In the genomic region with DNA sequence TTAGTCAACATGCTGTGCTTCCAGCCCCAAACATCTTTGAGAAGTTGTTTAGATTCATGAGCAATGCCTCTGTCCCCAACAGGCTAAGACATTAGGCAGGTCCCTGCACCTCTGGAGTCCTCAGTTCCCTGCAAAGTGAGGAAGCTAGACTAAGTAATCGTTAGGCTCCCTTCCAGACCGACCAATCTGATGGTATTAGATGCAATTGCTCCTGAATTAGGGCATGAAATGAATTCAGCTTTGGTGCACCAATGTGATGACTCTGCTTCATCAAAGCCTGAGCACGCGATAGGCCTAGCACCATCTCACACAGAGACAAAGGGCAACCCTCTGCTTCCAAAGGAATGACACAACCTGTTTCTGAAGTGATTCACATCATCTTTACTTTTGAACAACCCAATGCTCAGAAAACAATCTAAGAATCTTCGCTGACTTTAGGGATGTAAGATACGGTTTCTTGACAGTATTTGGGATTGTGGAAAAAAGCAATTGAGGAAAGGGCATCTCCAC, we compare ENCODE assay signal across 9 cellular contexts. TPM values are rescaled to one million over a fixed set of nuclear protein-coding genes. Genes with fewer than 3 reads are reported as not detected.
DNase-seq lines count a peak whose midpoint lies in the region; ATAC-seq, FAIRE-seq and TF ChIP-seq lines count a peak whose summit lies in the region.
"Had no signal": no experiment of that assay in that cellular context is flagged by ENCODE, and none has a peak within 500 bp of the region (broad histone marks: within the 10 kb centered on the region; RNA-seq: fewer than 3 reads in every experiment).

No MANE protein-coding gene starts in this region.

- no TSS peak for BruUV-seq in GM12878 (replicated peaks; lab: Mats Ljungman, UMichigan)

- SMC1A ChIA-PET in GM12878 (lab: Charles Lee; ENCODE audit: uncharacterized antibody, unreplicated experiment): interaction anchor here (0.6 to 6.2 kb wide), 8 partner anchors 11 to 317 kb away, joined by 3 to 72 read pairs (median 6); no protein-coding TSS in a partner anchor

- TF ChIP-seq POLR2A in GM12878 (IDR thresholded peaks at IDR 0.05; ENCODE audit: low read depth, low read length): no peak

- no peak for TF ChIP-seq RAD21 in GM12878 (IDR thresholded peaks at IDR 0.05; ENCODE audit: insufficient read depth, low read depth, low read length)

- H3K9ac ChIP-seq in Loucy (ENCODE audit: low read depth, low read length, poor library complexity, severe bottlenecking): no peak overlapping the region
- no peak overlapping the region for H3K9ac ChIP-seq in GM12878 (ENCODE audit: control insufficient read depth, insufficient read depth, low read length)

- no peak for TF ChIP-seq EP300 in GM12878 (IDR thresholded peaks at IDR 0.05; ENCODE audit: borderline replicate concordance in 1 of 2, control insufficient read depth in 1 of 2, low read depth in 2 of 2, low read length in 2 of 2)

- H3K4me2 ChIP-seq in Loucy (ENCODE audit: low read depth, low read length, poor library complexity, severe bottlenecking) (peak overlapping the region; percentile 25), GM12878 (ENCODE audit: control insufficient read depth, insufficient read depth) (peak overlapping the region; percentile 78)

- RAD21 ChIA-PET in GM12878 (lab: Charles Lee; ENCODE audit: unreplicated experiment): interaction anchor here (1.6 to 3.0 kb wide), 5 partner anchors 20 to 29 kb away, joined by 3 to 16 read pairs (median 5); no protein-coding TSS in a partner anchor

- intact Hi-C loops in GM12878 (cut with micrococcal nuclease; ENCODE audit: unreplicated experiment) (loop anchor here (2.0 kb wide), 1 partner anchor 29 kb away; no protein-coding TSS in a partner anchor), posterior vena cava (cut with DNase I) (no loop called here)

- FAIRE-seq in GM12878 (lab: Jason Lieb, UNC): no peak

- H3K27ac Mint-ChIP-seq in CD8-positive, alpha-beta memory T cell: peak overlapping the region; percentile 77 to 97 (median 90)
- peak overlapping the region; percentile 97 to 99 for H3K27ac Mint-ChIP-seq in natural killer cell treated with Interleukin-12 subunit alpha and Interleukin-12 subunit beta and Interleukin-15 and Interleukin-18, amount 100 ng/mL, for 72 hours

- H3K4me1 Mint-ChIP-seq in CD8-positive, alpha-beta memory T cell: peaks cover 33 to 47% (median 44%) of the 10 kb centered on the region in 3 donors
- H3K4me1 Mint-ChIP-seq in natural killer cell treated with Interleukin-12 subunit alpha and Interleukin-12 subunit beta and Interleukin-15 and Interleukin-18, amount 100 ng/mL, for 72 hours (ENCODE audit: low read depth in 2 of 2): peaks cover 33 to 38% of the 10 kb centered on the region in 2 donors

- peak overlapping the region; percentile 68 to 97 (median 78) for H3K4me3 Mint-ChIP-seq in CD8-positive, alpha-beta memory T cell
- H3K4me3 Mint-ChIP-seq in natural killer cell treated with Interleukin-12 subunit alpha and Interleukin-12 subunit beta and Interleukin-15 and Interleukin-18, amount 100 ng/mL, for 72 hours: peak overlapping the region; percentile 92

- peaks cover 36% of the 10 kb centered on the region for H3K4me1 ChIP-seq in CD8-positive, alpha-beta memory T cell (ENCODE audit: insufficient read depth, low read length)
- H3K4me1 ChIP-seq in Loucy (ENCODE audit: insufficient read depth, low read length, poor library complexity, severe bottlenecking) (peaks cover 29% of the 10 kb centered on the region), GM12878 (ENCODE audit: control insufficient read depth, insufficient read depth, low read length) (peaks cover 6% of the 10 kb centered on the region; the same call in 1 of the 2 replicates)

- H4K20me1 ChIP-seq in Loucy (ENCODE audit: insufficient read depth, low read length, poor library complexity, severe bottlenecking) (no peaks in the 10 kb centered on the region), GM12878 (ENCODE audit: control insufficient read depth, insufficient read depth) (no peaks in the 10 kb centered on the region; the same call in 1 of the 2 replicates)

- H3K27me3 ChIP-seq in CD8-positive, alpha-beta memory T cell (ENCODE audit: insufficient read depth, low read length, poor library complexity, severe bottlenecking): no peaks in the 10 kb centered on the region
- H3K27me3 ChIP-seq in Loucy (ENCODE audit: insufficient read depth, low read length, poor library complexity, severe bottlenecking): no peaks in the 10 kb centered on the region
- H3K27me3 ChIP-seq in GM12878 (replicated peaks in 1 of 2; ENCODE audit: control insufficient read depth in 2 of 2, insufficient read depth in 2 of 2, low read length in 1 of 2): no peaks in the 10 kb centered on the region

- CTCF ChIA-PET in CD8-positive, alpha-beta memory T cell (lab: Charles Lee): interaction anchor here (1.1 to 5.6 kb wide), 9 partner anchors 10 to 317 kb away, joined by 3 to 71 read pairs (median 5); no protein-coding TSS in a partner anchor
- CTCF ChIA-PET in GM12878 (lab: Yijun Ruan, JAX): interaction anchor here (0.7 to 4.5 kb wide), 12 partner anchors 10 to 317 kb away, joined by 3 to 22 read pairs (median 4); no protein-coding TSS in a partner anchor

- no peaks in the 10 kb centered on the region for H3K27me3 Mint-ChIP-seq in CD8-positive, alpha-beta memory T cell
- no peaks in the 10 kb centered on the region for H3K27me3 Mint-ChIP-seq in natural killer cell treated with Interleukin-12 subunit alpha and Interleukin-12 subunit beta and Interleukin-15 and Interleukin-18, amount 100 ng/mL, for 72 hours

- TF ChIP-seq CTCF in Loucy (conservative IDR thresholded peaks at IDR 0.05; ENCODE audit: low read length) (no peak), GM12878 (IDR thresholded peaks at IDR 0.05 in 2 of 3, conservative IDR thresholded peaks at IDR 0.05 in 1 of 3; ENCODE audit: control insufficient read depth in 2 of 3, extremely low read depth in 1 of 3, insufficient read depth in 1 of 3, low read depth in 3 of 3, low read length in 3 of 3) (no peak), coronary artery (IDR thresholded peaks at IDR 0.05) (no peak)

- H3K79me2 ChIP-seq in Loucy (ENCODE audit: insufficient read depth, low read length): no peaks in the 10 kb centered on the region
- H3K79me2 ChIP-seq in GM12878 (ENCODE audit: control insufficient read depth, insufficient read depth, low read length): peaks cover 39% of the 10 kb centered on the region

- peak overlapping the region; percentile 83 for H3K4me3 ChIP-seq in CD8-positive, alpha-beta memory T cell (ENCODE audit: low read length)
- H3K4me3 ChIP-seq in Loucy (ENCODE audit: low read length, poor library complexity, severe bottlenecking): no peak overlapping the region
- no peak overlapping the region for H3K4me3 ChIP-seq in GM12878
- H3K4me3 ChIP-seq in coronary artery: no peak overlapping the region

- H3K9me3 Mint-ChIP-seq in CD8-positive, alpha-beta memory T cell: peaks cover 0 to 4% (median 0%) of the 10 kb centered on the region in 5 donors
- no peaks in the 10 kb centered on the region for H3K9me3 Mint-ChIP-seq in natural killer cell treated with Interleukin-12 subunit alpha and Interleukin-12 subunit beta and Interleukin-15 and Interleukin-18, amount 100 ng/mL, for 72 hours

- WGBS in GM12878 (ENCODE audit: insufficient coverage, insufficient replicate concordance, low lambda C conversion rate, missing lambda C conversion rate): 93% methylated on average over 6 of the region's 6 CpGs

- no peak overlapping the region for H2AFZ ChIP-seq in Loucy (ENCODE audit: low read length)
- peak overlapping the region; percentile 88 for H2AFZ ChIP-seq in GM12878 (ENCODE audit: control insufficient read depth, low read depth, low read length)

- ATAC-seq in GM12878: no peak
- no peak for ATAC-seq in natural killer cell treated with Interleukin-12 subunit alpha and Interleukin-12 subunit beta and Interleukin-15 and Interleukin-18, amount 100 ng/mL, for 72 hours

- peaks cover 3% of the 10 kb centered on the region; the same call in 1 of the 2 replicates for H3F3A ChIP-seq in Loucy (ENCODE audit: low read depth)

- in situ Hi-C loops in GM12878 (cut with MboI): no loop called here

- no peak overlapping the region for H3K27ac ChIP-seq in CD8-positive, alpha-beta memory T cell (ENCODE audit: low read depth, low read length)
- no peak overlapping the region for H3K27ac ChIP-seq in GM12878 (ENCODE audit: control insufficient read depth, insufficient read depth)
- H3K27ac ChIP-seq in coronary artery: no peak overlapping the region

- no peaks in the 10 kb centered on the region for H3K9me2 ChIP-seq in Loucy (replicated peaks; ENCODE audit: low read depth, low read length)

- POLR2A ChIA-PET in CD8-positive, alpha-beta memory T cell (lab: Charles Lee): interaction anchor here (2.3 kb wide), 1 partner anchor 26 kb away, joined by 10 read pairs; no protein-coding TSS in a partner anchor
- POLR2A ChIA-PET in GM12878 (lab: Charles Lee): interaction anchor here (2.4 kb wide), 1 partner anchor 15 kb away, joined by 23 read pairs; no protein-coding TSS in a partner anchor

- no peaks in the 10 kb centered on the region for H3K9me3 ChIP-seq in CD8-positive, alpha-beta memory T cell (ENCODE audit: low read length)
- H3K9me3 ChIP-seq in Loucy (ENCODE audit: insufficient read depth, low read depth, low read length): peaks cover 10% of the 10 kb centered on the region; the same call in 1 of the 2 replicates
- H3K9me3 ChIP-seq in GM12878 (replicated peaks; ENCODE audit: control insufficient read depth, insufficient read depth, low read length): no peaks in the 10 kb centered on the region

- no peaks in the 10 kb centered on the region for H3K36me3 ChIP-seq in CD8-positive, alpha-beta memory T cell (ENCODE audit: insufficient read depth, low read length)
- no peaks in the 10 kb centered on the region for H3K36me3 ChIP-seq in Loucy (ENCODE audit: insufficient read depth, low read length)
- no peaks in the 10 kb centered on the region for H3K36me3 ChIP-seq in GM12878 (ENCODE audit: control insufficient read depth in 2 of 2, insufficient read depth in 2 of 2, low read length in 1 of 2)

- H3K36me3 Mint-ChIP-seq in CD8-positive, alpha-beta memory T cell: peaks cover 0 to 13% (median under 1%) of the 10 kb centered on the region in 3 donors
- H3K36me3 Mint-ChIP-seq in natural killer cell treated with Interleukin-12 subunit alpha and Interleukin-12 subunit beta and Interleukin-15 and Interleukin-18, amount 100 ng/mL, for 72 hours: peaks cover under 1% of the 10 kb centered on the region

- peak in 1 of 5 donors; percentile 32 for DNase-seq in CD8-positive, alpha-beta memory T cell
- DNase-seq in GM12878 (ENCODE audit: low read depth, low spot score) (no peak), NCI-H446 treated with DMSO at 0.1 percent for 48 hours (lab: John Stamatoyannopoulos, UW) (no peak), coronary artery (ENCODE audit: low spot score) (no peak), posterior vena cava (ENCODE audit: low spot score) (no peak), kidney glomerular epithelial cell (lab: John Stamatoyannopoulos, UW) (no peak)
- no peak for DNase-seq in natural killer cell treated with Interleukin-12 subunit alpha and Interleukin-12 subunit beta and Interleukin-15 and Interleukin-18, amount 100 ng/mL, for 72 hours (ENCODE audit: low spot score)
- DNase-seq: midbrain had no signal

RNA-seq across cellular contexts. Expression of gene TES, which starts 0.7 kb away (rescaled TPM):
- total RNA-seq in CD8-positive, alpha-beta memory T cell: 10 to 100 TPM; 58.4 to 59.0 TPM
- 193 TPM for polyA plus RNA-seq in CD8-positive, alpha-beta memory T cell
- 23.9 and 26.5 TPM in 2 replicates for total RNA-seq in GM12878 (2013; cell fraction: nucleolus; rRNA removed)
- total RNA-seq in GM12878 (2014; rRNA removed): 66.4 and 73.2 TPM in 2 replicates
- 59.7 and 59.8 TPM in 2 replicates for total RNA-seq in GM12878 (2014; rRNA removed; fragmentation: Illumina TruSeq; extraction: Trizol)
- total RNA-seq in GM12878 (2021): 48.5 and 58.7 TPM in 2 replicates
- polyA plus RNA-seq in GM12878 (2011; ENCODE audit: low read depth): 36.0 TPM
- polyA plus RNA-seq in GM12878 (2011; rRNA removed): 54.3 and 70.1 TPM in 2 replicates
- 33.3 and 36.5 TPM in 2 replicates for polyA plus RNA-seq in GM12878 (2011; cell fraction: cytosol; rRNA removed)
- 28.9 and 71.6 TPM in 2 replicates for polyA plus RNA-seq in GM12878 (2011; cell fraction: nucleus; rRNA removed)
- 40.6 and 44.6 TPM in 2 replicates for polyA plus RNA-seq in GM12878 (2012)
- 63.4 and 77.1 TPM in 2 replicates for polyA plus RNA-seq in GM12878 (2014; fragmentation: Illumina TruSeq; extraction: Trizol)
- 10 to 100 TPM; 31.2 to 41.7 TPM for polyA plus RNA-seq in GM12878 (2014; fragmentation: Nextera tagmentation; extraction: Ambion mirVana)
- polyA plus RNA-seq in GM12878 (2014; rRNA removed): 49.5 and 50.9 TPM in 2 replicates
- 10 to 100 TPM; 70.6 to 77.5 TPM for polyA plus RNA-seq in GM12878 (2016; fragmentation: Nextera tagmentation; extraction: Ambion mirVana)
- 36.1 and 40.0 TPM in 2 replicates for polyA minus RNA-seq in GM12878 (2011; rRNA and poly(A)+ RNA removed)
- 12.0 and 17.5 TPM in 2 replicates for polyA minus RNA-seq in GM12878 (2011; cell fraction: cytosol; rRNA and poly(A)+ RNA removed)
- polyA minus RNA-seq in GM12878 (2011; cell fraction: nucleus; rRNA and poly(A)+ RNA removed): 11.0 and 28.4 TPM in 2 replicates
- total RNA-seq in natural killer cell treated with Interleukin-12 subunit alpha and Interleukin-12 subunit beta and Interleukin-15 and Interleukin-18, amount 100 ng/mL, for 72 hours: 100 to 1,000 TPM in 1 of 2 donors, 10 to 100 TPM in 1; 69.1 to 124 TPM
- 100 to 1,000 TPM; 292 to 317 TPM for total RNA-seq in posterior vena cava
